In genomic region chr22:37237371-37238268, GRCh38 we compare ENCODE assay signal across 12 cellular contexts. TPM values are rescaled to one million over a fixed set of nuclear protein-coding genes. Genes with fewer than 3 reads are reported as not detected.
DNase-seq lines count a peak whose midpoint lies in the region; ATAC-seq, FAIRE-seq and TF ChIP-seq lines count a peak whose summit lies in the region.
"Had no signal": no experiment of that assay in that cellular context is flagged by ENCODE, and none has a peak within 500 bp of the region (broad histone marks: within the 10 kb centered on the region; RNA-seq: fewer than 3 reads in every experiment).

No MANE protein-coding gene starts in this region.

- DNase-seq in activated effector memory CD4-positive, alpha-beta T cell treated with anti-CD3 and anti-CD28 coated beads, Interleukin-2, amount 50 U/mL, for 16 hours: peak; percentile 61
- no peak for DNase-seq in activated effector memory CD4-positive, alpha-beta T cell treated with Interleukin-2 at 50 U/mL for 16 hours
- peak; percentile 22 for DNase-seq in activated CD8-positive, alpha-beta T cell treated with anti-CD3 and anti-CD28 coated beads for 36 hours
- DNase-seq in fibroblast of villous mesenchyme (ENCODE audit: low read depth) (peak; percentile 60), RPMI8226 (no peak), GM19239 (ENCODE audit: insufficient read length, low spot score) (no peak), Right ventricle myocardium inferior (ENCODE audit: missing footprints) (no peak)
- no peak for DNase-seq in stimulated activated naive B cell treated with anti-CD40 and anti-IgM and Interleukin-4, amounts not matched to agents 10 μg/mL and 1 μg/mL and 100 μg/mL, for 72 hours
- DNase-seq: NCI-H2081 treated with DMSO at 0.1 percent for 48 hours, nucleus accumbens, Right ventricle myocardium superior had no signal

- POLR2A ChIA-PET in activated CD8-positive, alpha-beta T cell treated with anti-CD3 and anti-CD28 coated beads for 36 hours (lab: Charles Lee): interaction anchor here (0.7 to 9.5 kb wide), 8 partner anchors 6 to 709 kb away, joined by 3 to 209 read pairs (median 4); no protein-coding TSS in a partner anchor

- H3K4me3 Mint-ChIP-seq in activated CD8-positive, alpha-beta T cell treated with anti-CD3 and anti-CD28 coated beads for 36 hours: peak overlapping the region; percentile 98
- peak overlapping the region; percentile 44 to 64 for H3K4me3 Mint-ChIP-seq in stimulated activated naive B cell treated with anti-CD40 and anti-IgM and Interleukin-4, amounts not matched to agents 10 μg/mL and 1 μg/mL and 100 μg/mL, for 72 hours

- no peaks in the 10 kb centered on the region for H3K9me3 Mint-ChIP-seq in activated CD8-positive, alpha-beta T cell treated with anti-CD3 and anti-CD28 coated beads for 36 hours
- H3K9me3 Mint-ChIP-seq in stimulated activated naive B cell treated with anti-CD40 and anti-IgM and Interleukin-4, amounts not matched to agents 10 μg/mL and 1 μg/mL and 100 μg/mL, for 72 hours: no peaks in the 10 kb centered on the region

- no peaks in the 10 kb centered on the region for H3K27me3 Mint-ChIP-seq in activated CD8-positive, alpha-beta T cell treated with anti-CD3 and anti-CD28 coated beads for 36 hours
- no peaks in the 10 kb centered on the region for H3K27me3 Mint-ChIP-seq in stimulated activated naive B cell treated with anti-CD40 and anti-IgM and Interleukin-4, amounts not matched to agents 10 μg/mL and 1 μg/mL and 100 μg/mL, for 72 hours

- H3K27ac Mint-ChIP-seq in activated CD8-positive, alpha-beta T cell treated with anti-CD3 and anti-CD28 coated beads for 36 hours: peak overlapping the region; percentile 97
- H3K27ac Mint-ChIP-seq in stimulated activated naive B cell treated with anti-CD40 and anti-IgM and Interleukin-4, amounts not matched to agents 10 μg/mL and 1 μg/mL and 100 μg/mL, for 72 hours: peak overlapping the region; percentile 60

- intact Hi-C loops in activated CD8-positive, alpha-beta T cell treated with anti-CD3 and anti-CD28 coated beads for 36 hours (cut with micrococcal nuclease): no loop called here
- intact Hi-C loops in Right ventricle myocardium inferior (cut with DNase I): no loop called here

- no peak overlapping the region for H3K4me3 ChIP-seq in fibroblast of villous mesenchyme (ENCODE audit: low read depth, low read length)
- H3K4me3 ChIP-seq: dorsolateral prefrontal cortex had no signal

- H3K4me1 Mint-ChIP-seq in activated CD8-positive, alpha-beta T cell treated with anti-CD3 and anti-CD28 coated beads for 36 hours (ENCODE audit: low read depth): peaks cover 84% of the 10 kb centered on the region
- H3K4me1 Mint-ChIP-seq in stimulated activated naive B cell treated with anti-CD40 and anti-IgM and Interleukin-4, amounts not matched to agents 10 μg/mL and 1 μg/mL and 100 μg/mL, for 72 hours: peaks cover 76 to 96% of the 10 kb centered on the region in 2 donors

- no peak for FAIRE-seq in GM19239 (lab: Jason Lieb, UNC)

- peaks cover 98% of the 10 kb centered on the region for H3K36me3 Mint-ChIP-seq in activated CD8-positive, alpha-beta T cell treated with anti-CD3 and anti-CD28 coated beads for 36 hours (ENCODE audit: low read depth)
- peaks cover 75 to 90% of the 10 kb centered on the region in 2 donors for H3K36me3 Mint-ChIP-seq in stimulated activated naive B cell treated with anti-CD40 and anti-IgM and Interleukin-4, amounts not matched to agents 10 μg/mL and 1 μg/mL and 100 μg/mL, for 72 hours

- CTCF ChIA-PET in activated CD8-positive, alpha-beta T cell treated with anti-CD3 and anti-CD28 coated beads for 36 hours (lab: Charles Lee): interaction anchor here (1.0 to 12.0 kb wide), 8 partner anchors 9 to 88 kb away, joined by 3 to 154 read pairs (median 8); partner anchors contain the start of gene IL2RB

- no peak for ATAC-seq in activated CD8-positive, alpha-beta T cell treated with anti-CD3 and anti-CD28 coated beads for 36 hours
- no peak for ATAC-seq in stimulated activated naive B cell treated with anti-CD40 and anti-IgM and Interleukin-4, amounts not matched to agents 10 μg/mL and 1 μg/mL and 100 μg/mL, for 72 hours (replicated peaks)
- no peak for ATAC-seq in Right ventricle myocardium inferior

- TF ChIP-seq CTCF in activated CD8-positive, alpha-beta T cell treated with anti-CD3 and anti-CD28 coated beads for 36 hours (IDR thresholded peaks at IDR 0.05): no peak
- no peak for TF ChIP-seq CTCF in fibroblast of villous mesenchyme (IDR thresholded peaks at IDR 0.05; ENCODE audit: insufficient read depth, low read depth, low read length)

RNA-seq across cellular contexts. Expression of gene RAC2, which starts 6.4 kb away (rescaled TPM):
- total RNA-seq in activated CD8-positive, alpha-beta T cell treated with anti-CD3 and anti-CD28 coated beads for 36 hours: 100 to 1,000 TPM; 699 to 717 TPM
- total RNA-seq in fibroblast of villous mesenchyme: 8.1 and 11.2 TPM in 2 replicates
- 6.9 TPM for total RNA-seq in Right ventricle myocardium inferior

RNA-seq across cellular contexts. Expression of gene SSTR3, which starts 25.3 kb away (rescaled TPM):
- 1 to 10 TPM; 7.9 to 8.5 TPM for total RNA-seq in activated CD8-positive, alpha-beta T cell treated with anti-CD3 and anti-CD28 coated beads for 36 hours
- not detected in 2 replicates for total RNA-seq in fibroblast of villous mesenchyme
- total RNA-seq in Right ventricle myocardium inferior: not detected
- total RNA-seq: Right ventricle myocardium superior had no signal

RNA-seq across cellular contexts. Expression of gene CYTH4, which starts 44.7 kb away (rescaled TPM):
- 10 to 100 TPM; 33.2 to 33.4 TPM for total RNA-seq in activated CD8-positive, alpha-beta T cell treated with anti-CD3 and anti-CD28 coated beads for 36 hours
- total RNA-seq in fibroblast of villous mesenchyme: under 0.01 TPM in 2 replicates
- 7.5 TPM for total RNA-seq in Right ventricle myocardium inferior

RNA-seq across cellular contexts. Expression of gene C1QTNF6, which starts 49.6 kb away (rescaled TPM):
- total RNA-seq in activated CD8-positive, alpha-beta T cell treated with anti-CD3 and anti-CD28 coated beads for 36 hours: 1 to 10 TPM; 6.4 TPM
- 9.5 and 10.6 TPM in 2 replicates for total RNA-seq in fibroblast of villous mesenchyme
- total RNA-seq in Right ventricle myocardium inferior: 1.6 TPM

Comparison
In these comparisons a context has a peak if more than half of its experiments do, and no peak if none do; other contexts are left out.
1. DNase-seq: peak in activated effector memory CD4-positive, alpha-beta T cell treated with anti-CD3 and anti-CD28 coated beads, Interleukin-2, amount 50 U/mL, for 16 hours (single experiment), activated CD8-positive, alpha-beta T cell treated with anti-CD3 and anti-CD28 coated beads for 36 hours (single experiment) and fibroblast of villous mesenchyme (single experiment); none in activated effector memory CD4-positive, alpha-beta T cell treated with Interleukin-2 at 50 U/mL for 16 hours (single experiment), stimulated activated naive B cell treated with anti-CD40 and anti-IgM and Interleukin-4, amounts not matched to agents 10 μg/mL and 1 μg/mL and 100 μg/mL, for 72 hours (single experiment), RPMI8226 (single experiment), GM19239 (single experiment) and Right ventricle myocardium inferior (single experiment).
2. RNA of gene RAC2, which starts 6.4 kb away (total RNA-seq): 699 to 717 TPM in activated CD8-positive, alpha-beta T cell treated with anti-CD3 and anti-CD28 coated beads for 36 hours; 8.1 to 11.2 TPM in fibroblast of villous mesenchyme and 6.9 TPM in Right ventricle myocardium inferior (single experiment); every median in the first group is over 10 times any median in the second.